33 cellular contexts compared by ENCODE assay signal in the genomic region with DNA sequence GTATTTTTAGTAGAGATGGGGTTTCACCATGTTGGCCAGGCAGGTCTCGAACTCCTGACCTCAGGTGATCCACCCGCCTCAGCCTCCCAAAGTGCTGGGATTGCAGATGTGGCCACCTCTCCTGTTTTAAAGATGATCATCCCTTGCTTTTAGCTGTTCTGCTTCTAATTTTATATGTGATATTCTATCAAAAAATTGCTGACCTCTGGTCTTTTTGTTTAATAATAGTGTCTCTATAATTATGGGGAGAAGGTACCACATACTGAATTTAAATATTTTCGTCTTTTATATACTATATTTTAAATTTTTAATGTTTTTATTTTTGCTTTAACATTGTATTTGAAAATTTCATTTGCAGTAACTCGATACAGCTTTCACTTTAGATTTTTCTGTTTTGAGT.
"Had no signal": no experiment of that assay in that cellular context is flagged by ENCODE, and none has a peak within 500 bp of the region (broad histone marks: within the 10 kb centered on the region; RNA-seq: fewer than 3 reads in every experiment).

No MANE protein-coding gene starts in this region.

- H3K9me3 ChIP-seq: neutrophil, ovary, psoas muscle, spleen, suprapubic skin, testis, tibial artery, transverse colon, upper lobe of left lung, vagina had no signal

- ATAC-seq: naive thymus-derived CD8-positive, alpha-beta T cell; natural killer cell treated with Interleukin-12 subunit alpha and Interleukin-12 subunit beta and Interleukin-15 and Interleukin-18, amount 100 ng/mL, for 72 hours; psoas muscle; right cardiac atrium; sciatic nerve; stimulated activated memory B cell treated with anti-CD40 and anti-IgM and Interleukin-4, amounts not matched to agents 10 μg/mL and 1 μg/mL and 100 μg/mL, for 72 hours; stimulated activated naive CD8-positive, alpha-beta T cell treated with anti-CD3 and anti-CD28 coated beads, Interleukin-15, amount 100 ng/mL, for 72 hours; stimulated activated naive CD8-positive, alpha-beta T cell treated with anti-CD3 and anti-CD28 coated beads, Interleukin-15, Interleukin-2, amounts not matched to agents 100 U/mL and 50 U/mL, for 24 hours had no signal

- H3K4me1 ChIP-seq: parathyroid adenoma, testis had no signal

- H3K27me3 Mint-ChIP-seq: naive thymus-derived CD8-positive, alpha-beta T cell; natural killer cell treated with Interleukin-12 subunit alpha and Interleukin-12 subunit beta and Interleukin-15 and Interleukin-18, amount 100 ng/mL, for 72 hours; progenitor cell of endocrine pancreas; stimulated activated memory B cell treated with anti-CD40 and anti-IgM and Interleukin-4, amounts not matched to agents 10 μg/mL and 1 μg/mL and 100 μg/mL, for 72 hours; stimulated activated naive CD8-positive, alpha-beta T cell treated with anti-CD3 and anti-CD28 coated beads, Interleukin-15, amount 100 ng/mL, for 72 hours had no signal

- H3K4me3 Mint-ChIP-seq: natural killer cell treated with Interleukin-12 subunit alpha and Interleukin-12 subunit beta and Interleukin-15 and Interleukin-18, amount 100 ng/mL, for 72 hours; nephron progenitor cell; neural crest cell; stimulated activated memory B cell treated with anti-CD40 and anti-IgM and Interleukin-4, amounts not matched to agents 10 μg/mL and 1 μg/mL and 100 μg/mL, for 72 hours; stimulated activated naive CD8-positive, alpha-beta T cell treated with anti-CD3 and anti-CD28 coated beads, Interleukin-15, amount 100 ng/mL, for 72 hours had no signal

- H3K9me3 Mint-ChIP-seq: naive thymus-derived CD8-positive, alpha-beta T cell; natural killer cell treated with Interleukin-12 subunit alpha and Interleukin-12 subunit beta and Interleukin-15 and Interleukin-18, amount 100 ng/mL, for 72 hours; stimulated activated memory B cell treated with anti-CD40 and anti-IgM and Interleukin-4, amounts not matched to agents 10 μg/mL and 1 μg/mL and 100 μg/mL, for 72 hours; stimulated activated naive CD8-positive, alpha-beta T cell treated with anti-CD3 and anti-CD28 coated beads, Interleukin-15, amount 100 ng/mL, for 72 hours had no signal

- DNase-seq: naive thymus-derived CD8-positive, alpha-beta T cell; nephron progenitor cell; nucleus accumbens; ovary; posterior cingulate gyrus; psoas muscle; right cardiac atrium; spleen; stimulated activated CD4-positive, alpha-beta T cell treated with anti-CD3 and anti-CD28 coated beads, Interleukin-12 subunit alpha, Interleukin-12 subunit beta, amount 100 ng/mL, for 4 hours; stimulated activated CD4-positive, alpha-beta T cell treated with anti-CD3 and anti-CD28 coated beads, Interleukin-1b, Interleukin-23, amount 100 ng/mL, for 48 hours; stimulated activated CD4-positive, alpha-beta T cell treated with anti-CD3 and anti-CD28 coated beads, Interleukin-4, amount 100 ng/mL, for 1 hour; stimulated activated CD4-positive, alpha-beta T cell treated with anti-CD3 and anti-CD28 coated beads, Interleukin-4, amount 100 ng/mL, for 4 hours; stimulated activated CD8-positive, alpha-beta memory T cell treated with anti-CD3 and anti-CD28 coated beads, Interleukin-4, amount 100 ng/mL, for 48 hours; stimulated activated naive CD4-positive, alpha-beta T cell; stimulated activated naive CD8-positive, alpha-beta T cell treated with anti-CD3 and anti-CD28 coated beads, Interleukin-15, amount 100 ng/mL, for 72 hours; stimulated activated naive CD8-positive, alpha-beta T cell treated with anti-CD3 and anti-CD28 coated beads, Interleukin-15, Interleukin-2, amounts not matched to agents 100 U/mL and 50 U/mL, for 24 hours; substantia nigra; testis; tibial artery; transverse colon; upper lobe of left lung had no signal

- H3K27ac Mint-ChIP-seq: nephron progenitor cell; progenitor cell of endocrine pancreas; stimulated activated memory B cell treated with anti-CD40 and anti-IgM and Interleukin-4, amounts not matched to agents 10 μg/mL and 1 μg/mL and 100 μg/mL, for 72 hours; stimulated activated naive CD8-positive, alpha-beta T cell treated with anti-CD3 and anti-CD28 coated beads, Interleukin-15, amount 100 ng/mL, for 72 hours had no signal

- H3K4me2 ChIP-seq: smooth muscle cell had no signal

- FAIRE-seq: urothelium cell line had no signal

- H3K36me3 Mint-ChIP-seq: natural killer cell treated with Interleukin-12 subunit alpha and Interleukin-12 subunit beta and Interleukin-15 and Interleukin-18, amount 100 ng/mL, for 72 hours had no signal

- H3K4me3 ChIP-seq: ovary, psoas muscle, skin epidermis, smooth muscle cell, spleen, suprapubic skin, testis, tibial artery, transverse colon, upper lobe of left lung, vagina had no signal

- H3K27ac ChIP-seq: neutrophil, ovary, parathyroid adenoma, psoas muscle, skin epidermis, spleen, suprapubic skin, testis, tibial artery, transverse colon, upper lobe of left lung, vagina had no signal
